Comparison of ENCODE assay signal across 8 cellular contexts in genomic region chr5:135456238-135457099, GRCh38. TPM values are rescaled to one million over a fixed set of nuclear protein-coding genes. Genes with fewer than 3 reads are reported as not detected.
DNase-seq lines count a peak whose midpoint lies in the region; ATAC-seq lines count a peak whose summit lies in the region.

No MANE protein-coding gene starts in this region.

- H3K4me1 Mint-ChIP-seq in naive thymus-derived CD8-positive, alpha-beta T cell = no peaks in the 10 kb centered on the region
- H3K4me1 Mint-ChIP-seq in activated CD4-positive, alpha-beta T cell treated with anti-CD3 and anti-CD28 coated beads, Interleukin-2, amount 10 ng/mL, durations not matched to agents 7 days and 5 days = no peaks in the 10 kb centered on the region

- peaks cover 2 to 21% (median 5%) of the 10 kb centered on the region in 5 donors for H3K27me3 Mint-ChIP-seq in naive thymus-derived CD8-positive, alpha-beta T cell
- H3K27me3 Mint-ChIP-seq in activated CD4-positive, alpha-beta T cell treated with anti-CD3 and anti-CD28 coated beads, Interleukin-2, amount 10 ng/mL, durations not matched to agents 7 days and 5 days = peaks cover 5% of the 10 kb centered on the region

- H3K27ac Mint-ChIP-seq in naive thymus-derived CD8-positive, alpha-beta T cell = no peak overlapping the region
- no peak overlapping the region for H3K27ac Mint-ChIP-seq in activated CD4-positive, alpha-beta T cell treated with anti-CD3 and anti-CD28 coated beads, Interleukin-2, amount 10 ng/mL, durations not matched to agents 7 days and 5 days

- POLR2A ChIA-PET in naive thymus-derived CD8-positive, alpha-beta T cell (lab: Charles Lee) = no interaction called here
- POLR2A ChIA-PET in activated CD4-positive, alpha-beta T cell treated with anti-CD3 and anti-CD28 coated beads, Interleukin-2, amount 10 ng/mL, durations not matched to agents 7 days and 5 days (lab: Charles Lee) = no interaction called here

- H3K36me3 Mint-ChIP-seq in naive thymus-derived CD8-positive, alpha-beta T cell = no peaks in the 10 kb centered on the region
- H3K36me3 Mint-ChIP-seq in activated CD4-positive, alpha-beta T cell treated with anti-CD3 and anti-CD28 coated beads, Interleukin-2, amount 10 ng/mL, durations not matched to agents 7 days and 5 days (ENCODE audit: low read depth) = no peaks in the 10 kb centered on the region

- ATAC-seq in GM18858 (IDR thresholded peaks at IDR 0.05; ENCODE audit: unreplicated experiment) (peak; percentile 64), HG02870 (IDR thresholded peaks at IDR 0.05; ENCODE audit: unreplicated experiment) (peak; percentile 77)
- no peak for ATAC-seq in naive thymus-derived CD8-positive, alpha-beta T cell

- H3K9me3 Mint-ChIP-seq in naive thymus-derived CD8-positive, alpha-beta T cell = no peaks in the 10 kb centered on the region
- no peaks in the 10 kb centered on the region for H3K9me3 Mint-ChIP-seq in activated CD4-positive, alpha-beta T cell treated with anti-CD3 and anti-CD28 coated beads, Interleukin-2, amount 10 ng/mL, durations not matched to agents 7 days and 5 days

- no peak overlapping the region for H3K4me3 Mint-ChIP-seq in naive thymus-derived CD8-positive, alpha-beta T cell
- no peak overlapping the region for H3K4me3 Mint-ChIP-seq in activated CD4-positive, alpha-beta T cell treated with anti-CD3 and anti-CD28 coated beads, Interleukin-2, amount 10 ng/mL, durations not matched to agents 7 days and 5 days

- CTCF ChIA-PET in activated CD4-positive, alpha-beta T cell treated with anti-CD3 and anti-CD28 coated beads, Interleukin-2, amount 10 ng/mL, durations not matched to agents 7 days and 5 days (lab: Charles Lee) = interaction anchor here (1.0 to 3.5 kb wide), 6 partner anchors 10 to 105 kb away, joined by 3 to 20 read pairs (median 8); partner anchors contain the start of gene DCANP1

- DNase-seq in SW480 (ENCODE audit: low spot score) = peak; percentile 66
- peak; percentile 32 for DNase-seq in inferior parietal cortex (ENCODE audit: extremely low spot score)
- no peak for DNase-seq in naive thymus-derived CD8-positive, alpha-beta T cell
- no peak for DNase-seq in activated CD4-positive, alpha-beta T cell treated with anti-CD3 and anti-CD28 coated beads, Interleukin-2, amount 10 ng/mL, durations not matched to agents 7 days and 5 days
- DNase-seq in NCI-H526 treated with DMSO at 0.1 percent for 48 hours (lab: John Stamatoyannopoulos, UW) = no peak
- no peak for DNase-seq in NCI-H345 treated with DMSO at 0.1 percent for 48 hours (lab: John Stamatoyannopoulos, UW; ENCODE audit: unreplicated experiment)

RNA-seq across cellular contexts. Expression of gene TIFAB, which starts 4.3 kb away (rescaled TPM):
- not detected for total RNA-seq in naive thymus-derived CD8-positive, alpha-beta T cell
- polyA plus RNA-seq in naive thymus-derived CD8-positive, alpha-beta T cell = not detected
- not detected for total RNA-seq in activated CD4-positive, alpha-beta T cell treated with anti-CD3 and anti-CD28 coated beads, Interleukin-2, amount 10 ng/mL, durations not matched to agents 7 days and 5 days

RNA-seq across cellular contexts. Expression of gene DCANP1, which starts 9.3 kb away (rescaled TPM):
- total RNA-seq in naive thymus-derived CD8-positive, alpha-beta T cell = not detected
- polyA plus RNA-seq in naive thymus-derived CD8-positive, alpha-beta T cell = not detected
- not detected for total RNA-seq in activated CD4-positive, alpha-beta T cell treated with anti-CD3 and anti-CD28 coated beads, Interleukin-2, amount 10 ng/mL, durations not matched to agents 7 days and 5 days

RNA-seq across cellular contexts. Expression of gene MACROH2A1, which starts 57.4 kb away (rescaled TPM):
- 10 to 100 TPM; 96.3 to 99.5 TPM for total RNA-seq in naive thymus-derived CD8-positive, alpha-beta T cell
- 100 to 1,000 TPM; 101 to 121 (median 105) TPM for polyA plus RNA-seq in naive thymus-derived CD8-positive, alpha-beta T cell
- total RNA-seq in activated CD4-positive, alpha-beta T cell treated with anti-CD3 and anti-CD28 coated beads, Interleukin-2, amount 10 ng/mL, durations not matched to agents 7 days and 5 days = 100 to 1,000 TPM; 287 to 297 TPM

Comparison
In these comparisons a context has a peak if more than half of its experiments do, and no peak if none do; other contexts are left out.
1. ATAC-seq: peak in GM18858 (single experiment) and HG02870 (single experiment); none in naive thymus-derived CD8-positive, alpha-beta T cell (0 of 2).
2. DNase-seq: peak in SW480 (single experiment) and inferior parietal cortex (single experiment); none in naive thymus-derived CD8-positive, alpha-beta T cell (0 of 10), activated CD4-positive, alpha-beta T cell treated with anti-CD3 and anti-CD28 coated beads, Interleukin-2, amount 10 ng/mL, durations not matched to agents 7 days and 5 days (single experiment), NCI-H526 treated with DMSO at 0.1 percent for 48 hours (single experiment) and NCI-H345 treated with DMSO at 0.1 percent for 48 hours (single experiment).